7 cellular contexts compared by ENCODE assay signal in the genomic region with DNA sequence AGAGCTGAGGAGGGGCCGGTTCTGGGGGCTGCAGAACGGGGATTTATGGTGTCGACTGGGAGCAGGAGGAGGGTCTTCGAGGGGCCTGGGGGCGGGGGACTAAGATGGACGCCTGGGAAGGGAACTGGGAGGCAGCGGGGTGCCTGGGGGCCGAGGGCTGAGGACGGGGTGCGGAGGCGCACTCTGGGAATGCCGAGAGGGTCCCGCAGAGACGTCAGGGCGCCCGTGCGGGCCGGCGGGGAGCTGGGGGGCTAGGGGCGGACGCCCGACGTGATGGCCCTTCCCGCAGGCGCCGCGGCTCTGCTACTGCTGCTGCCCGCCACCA. TPM values are rescaled to one million over a fixed set of nuclear protein-coding genes. Genes with fewer than 3 reads are reported as not detected.
DNase-seq lines count a peak whose midpoint lies in the region; ATAC-seq lines count a peak whose summit lies in the region.

No MANE protein-coding gene starts in this region.

- H3K27me3 ChIP-seq in HUES48 (ENCODE audit: control insufficient read depth, insufficient read depth, low read length): no peaks in the 10 kb centered on the region
- no peaks in the 10 kb centered on the region for H3K27me3 ChIP-seq in iPS-18a (ENCODE audit: control insufficient read depth, insufficient read depth, low read length)

- H3K4me3 ChIP-seq in HUES48 (ENCODE audit: low read depth, low read length) (peak overlapping the region; percentile 82), iPS-18a (ENCODE audit: low read length) (peak overlapping the region; percentile 85)

- H3K4me3 Mint-ChIP-seq in activated T-helper 1 cell treated with anti-CD3 and anti-CD28 coated beads, Interleukin-12 subunit alpha, Interleukin-12 subunit beta, Interleukin-2, Interleukin-4 antibody, amounts not matched to agents 30 ng/mL and 10 ng/mL and 1 ng/mL, durations not matched to agents 14 hours and 24 hours and 36 hours: peak overlapping the region; percentile 92
- peak overlapping the region; percentile 97 to 99 for H3K4me3 Mint-ChIP-seq in stimulated activated naive B cell treated with anti-CD40 and anti-IgM and Interleukin-4, amounts not matched to agents 10 μg/mL and 1 μg/mL and 100 μg/mL, for 72 hours

- H3K9me3 Mint-ChIP-seq in activated T-helper 1 cell treated with anti-CD3 and anti-CD28 coated beads, Interleukin-12 subunit alpha, Interleukin-12 subunit beta, Interleukin-2, Interleukin-4 antibody, amounts not matched to agents 30 ng/mL and 10 ng/mL and 1 ng/mL, durations not matched to agents 14 hours and 24 hours and 36 hours: no peaks in the 10 kb centered on the region
- H3K9me3 Mint-ChIP-seq in stimulated activated naive B cell treated with anti-CD40 and anti-IgM and Interleukin-4, amounts not matched to agents 10 μg/mL and 1 μg/mL and 100 μg/mL, for 72 hours: no peaks in the 10 kb centered on the region

- H3K36me3 ChIP-seq in HUES48 (ENCODE audit: control insufficient read depth, insufficient read depth, low read length): peaks cover 34% of the 10 kb centered on the region
- no peaks in the 10 kb centered on the region for H3K36me3 ChIP-seq in iPS-18a (ENCODE audit: control insufficient read depth, low read depth, low read length)

- H3K4me1 Mint-ChIP-seq in activated T-helper 1 cell treated with anti-CD3 and anti-CD28 coated beads, Interleukin-12 subunit alpha, Interleukin-12 subunit beta, Interleukin-2, Interleukin-4 antibody, amounts not matched to agents 30 ng/mL and 10 ng/mL and 1 ng/mL, durations not matched to agents 14 hours and 24 hours and 36 hours (ENCODE audit: low read depth): peaks cover 34% of the 10 kb centered on the region
- peaks cover 34 to 65% of the 10 kb centered on the region in 2 donors for H3K4me1 Mint-ChIP-seq in stimulated activated naive B cell treated with anti-CD40 and anti-IgM and Interleukin-4, amounts not matched to agents 10 μg/mL and 1 μg/mL and 100 μg/mL, for 72 hours

- H3K9me3 ChIP-seq in HUES48 (ENCODE audit: control insufficient read depth, insufficient read depth, low read length): no peaks in the 10 kb centered on the region
- H3K9me3 ChIP-seq in iPS-18a (ENCODE audit: control insufficient read depth, low read depth, low read length): no peaks in the 10 kb centered on the region

- H3K4me1 ChIP-seq in HUES48 (ENCODE audit: control insufficient read depth, insufficient read depth, low read length) (peaks cover 18% of the 10 kb centered on the region), iPS-18a (ENCODE audit: control insufficient read depth, low read depth, low read length) (peaks cover 8% of the 10 kb centered on the region)

- H3K27me3 Mint-ChIP-seq in activated T-helper 1 cell treated with anti-CD3 and anti-CD28 coated beads, Interleukin-12 subunit alpha, Interleukin-12 subunit beta, Interleukin-2, Interleukin-4 antibody, amounts not matched to agents 30 ng/mL and 10 ng/mL and 1 ng/mL, durations not matched to agents 14 hours and 24 hours and 36 hours (ENCODE audit: insufficient read depth): peaks cover 2% of the 10 kb centered on the region
- no peaks in the 10 kb centered on the region for H3K27me3 Mint-ChIP-seq in stimulated activated naive B cell treated with anti-CD40 and anti-IgM and Interleukin-4, amounts not matched to agents 10 μg/mL and 1 μg/mL and 100 μg/mL, for 72 hours

- H3K27ac ChIP-seq in HUES48 (ENCODE audit: low read depth, low read length): peak overlapping the region; percentile 69
- no peak overlapping the region for H3K27ac ChIP-seq in iPS-18a (ENCODE audit: low read length)

- intact Hi-C loops in activated T-helper 1 cell treated with anti-CD3 and anti-CD28 coated beads, Interleukin-12 subunit alpha, Interleukin-12 subunit beta, Interleukin-2, Interleukin-4 antibody, amounts not matched to agents 30 ng/mL and 10 ng/mL and 1 ng/mL, durations not matched to agents 14 hours and 24 hours and 36 hours (cut with micrococcal nuclease): loop anchor here (5.0 to 10.0 kb wide), 2 partner anchors 310 to 503 kb away; partner anchors contain the start of genes MAP3K11, MAP4K2 and PCNX3

- DNase-seq in activated T-helper 1 cell treated with anti-CD3 and anti-CD28 coated beads, Interleukin-12 subunit alpha, Interleukin-12 subunit beta, Interleukin-2, Interleukin-4 antibody, amounts not matched to agents 30 ng/mL and 10 ng/mL and 1 ng/mL, durations not matched to agents 14 hours and 24 hours and 36 hours (ENCODE audit: low spot score): no peak
- DNase-seq in stimulated activated naive B cell treated with anti-CD40 and anti-IgM and Interleukin-4, amounts not matched to agents 10 μg/mL and 1 μg/mL and 100 μg/mL, for 72 hours: no peak
- DNase-seq in foreskin melanocyte: no peak

- H3K9ac ChIP-seq in HUES48 (ENCODE audit: low read depth, low read length) (peak overlapping the region; percentile 64), iPS-18a (ENCODE audit: low read length) (peak overlapping the region; percentile 77)

- peak overlapping the region; percentile 89 for H3K27ac Mint-ChIP-seq in activated T-helper 1 cell treated with anti-CD3 and anti-CD28 coated beads, Interleukin-12 subunit alpha, Interleukin-12 subunit beta, Interleukin-2, Interleukin-4 antibody, amounts not matched to agents 30 ng/mL and 10 ng/mL and 1 ng/mL, durations not matched to agents 14 hours and 24 hours and 36 hours
- peak overlapping the region; percentile 97 for H3K27ac Mint-ChIP-seq in stimulated activated naive B cell treated with anti-CD40 and anti-IgM and Interleukin-4, amounts not matched to agents 10 μg/mL and 1 μg/mL and 100 μg/mL, for 72 hours

- ATAC-seq in stimulated activated naive B cell treated with anti-CD40 and anti-IgM and Interleukin-4, amounts not matched to agents 10 μg/mL and 1 μg/mL and 100 μg/mL, for 72 hours (replicated peaks): no peak
- ATAC-seq in HG03460 (IDR thresholded peaks at IDR 0.05; ENCODE audit: unreplicated experiment) (no peak), HG02623 (IDR thresholded peaks at IDR 0.05; ENCODE audit: unreplicated experiment) (no peak)

- H3K36me3 Mint-ChIP-seq in activated T-helper 1 cell treated with anti-CD3 and anti-CD28 coated beads, Interleukin-12 subunit alpha, Interleukin-12 subunit beta, Interleukin-2, Interleukin-4 antibody, amounts not matched to agents 30 ng/mL and 10 ng/mL and 1 ng/mL, durations not matched to agents 14 hours and 24 hours and 36 hours (ENCODE audit: low read depth): peaks cover 11% of the 10 kb centered on the region
- peaks cover 21 to 30% of the 10 kb centered on the region in 2 donors for H3K36me3 Mint-ChIP-seq in stimulated activated naive B cell treated with anti-CD40 and anti-IgM and Interleukin-4, amounts not matched to agents 10 μg/mL and 1 μg/mL and 100 μg/mL, for 72 hours

RNA-seq across cellular contexts. Expression of gene TM7SF2, which starts 0.5 kb away (rescaled TPM):
- 32.2 and 32.8 TPM in 2 replicates for total RNA-seq in activated T-helper 1 cell treated with anti-CD3 and anti-CD28 coated beads, Interleukin-12 subunit alpha, Interleukin-12 subunit beta, Interleukin-2, Interleukin-4 antibody, amounts not matched to agents 30 ng/mL and 10 ng/mL and 1 ng/mL, durations not matched to agents 14 hours and 24 hours and 36 hours

RNA-seq across cellular contexts. Expression of gene ZNHIT2, which starts 5.3 kb away (rescaled TPM):
- 20.8 and 22.1 TPM in 2 replicates for total RNA-seq in activated T-helper 1 cell treated with anti-CD3 and anti-CD28 coated beads, Interleukin-12 subunit alpha, Interleukin-12 subunit beta, Interleukin-2, Interleukin-4 antibody, amounts not matched to agents 30 ng/mL and 10 ng/mL and 1 ng/mL, durations not matched to agents 14 hours and 24 hours and 36 hours

RNA-seq across cellular contexts. Expression of gene FAU, which starts 9.7 kb away (rescaled TPM):
- 1,004 and 1,020 TPM in 2 replicates for total RNA-seq in activated T-helper 1 cell treated with anti-CD3 and anti-CD28 coated beads, Interleukin-12 subunit alpha, Interleukin-12 subunit beta, Interleukin-2, Interleukin-4 antibody, amounts not matched to agents 30 ng/mL and 10 ng/mL and 1 ng/mL, durations not matched to agents 14 hours and 24 hours and 36 hours

RNA-seq across cellular contexts. Expression of gene MRPL49, which starts 9.9 kb away (rescaled TPM):
- total RNA-seq in activated T-helper 1 cell treated with anti-CD3 and anti-CD28 coated beads, Interleukin-12 subunit alpha, Interleukin-12 subunit beta, Interleukin-2, Interleukin-4 antibody, amounts not matched to agents 30 ng/mL and 10 ng/mL and 1 ng/mL, durations not matched to agents 14 hours and 24 hours and 36 hours: 76.0 and 76.4 TPM in 2 replicates

RNA-seq across cellular contexts. Expression of gene VPS51, which starts 16.2 kb away (rescaled TPM):
- 137 and 139 TPM in 2 replicates for total RNA-seq in activated T-helper 1 cell treated with anti-CD3 and anti-CD28 coated beads, Interleukin-12 subunit alpha, Interleukin-12 subunit beta, Interleukin-2, Interleukin-4 antibody, amounts not matched to agents 30 ng/mL and 10 ng/mL and 1 ng/mL, durations not matched to agents 14 hours and 24 hours and 36 hours
